Comparison of ENCODE assay signal across 1 cellular context in genomic region chr2:113160248-113160647, GRCh38.
TF ChIP-seq lines count a peak whose summit lies in the region.

No MANE protein-coding gene starts in this region.

TF ChIP-seq in HepG2, 621 proteins besides CTCF, POLR2A, EP300 and RAD21 (continued from another document):
- TF ChIP-seq PRDM15 (CRISPR knock-in tag; IDR thresholded peaks at IDR 0.05) (no peak), HNF4G (IDR thresholded peaks at IDR 0.05; ENCODE audit: borderline replicate concordance, low read depth, low read length) (no peak), HNF4G (CRISPR knock-in tag; IDR thresholded peaks at IDR 0.05; ENCODE audit: borderline replicate concordance, low read depth) (no peak)
